ENCODE assay signal across 1 cellular context in genomic region chr11:104918113-104918824, GRCh38.
TF ChIP-seq lines count a peak whose summit lies in the region.

No MANE protein-coding gene starts in this region.

TF ChIP-seq in GM12878, 131 proteins besides CTCF, POLR2A, EP300 and RAD21 (continued from another document):
- TF ChIP-seq NKRF (conservative IDR thresholded peaks at IDR 0.05) (no peak), SREBF2 (IDR thresholded peaks at IDR 0.05; ENCODE audit: low read length) (no peak), BMI1 (IDR thresholded peaks at IDR 0.05; ENCODE audit: borderline replicate concordance) (no peak), KLF5 (IDR thresholded peaks at IDR 0.05; ENCODE audit: partially characterized antibody) (no peak), FOS (IDR thresholded peaks at IDR 0.05; ENCODE audit: borderline replicate concordance, extremely low read depth, insufficient read length) (no peak), NFIC (IDR thresholded peaks at IDR 0.05; ENCODE audit: low read depth, low read length) (no peak), BCLAF1 (IDR thresholded peaks at IDR 0.05) (no peak), RELA (IDR thresholded peaks at IDR 0.05; ENCODE audit: borderline replicate concordance, partially characterized antibody) (no peak), ZNF24 (IDR thresholded peaks at IDR 0.05) (no peak)
